19 cellular contexts compared by ENCODE assay signal in genomic region chr9:104269996-104270963, GRCh38.
"Had no signal": no experiment of that assay in that cellular context is flagged by ENCODE, and none has a peak within 500 bp of the region (broad histone marks: within the 10 kb centered on the region; RNA-seq: fewer than 3 reads in every experiment).

No MANE protein-coding gene starts in this region.

- H3K4me3 Mint-ChIP-seq: activated CD4-positive, alpha-beta T cell treated with anti-CD3 and anti-CD28 coated beads, Interleukin-2, amount 10 ng/mL, durations not matched to agents 24 days and 14 days; activated CD8-positive, alpha-beta T cell treated with anti-CD3 and anti-CD28 coated beads, Interleukin-2, amount 10 ng/mL, durations not matched to agents 7 days and 5 days; brain; naive B cell; T-helper 2 cell treated with Interferon-gamma antibody and Interleukin-4, amounts not matched to agents 5 μg/mL and 100 μg/mL, for 36 hours; type B pancreatic cell had no signal

- H3K9me3 Mint-ChIP-seq: activated CD4-positive, alpha-beta T cell treated with anti-CD3 and anti-CD28 coated beads, Interleukin-2, amount 10 ng/mL, durations not matched to agents 24 days and 14 days; brain; T-helper 2 cell treated with Interferon-gamma antibody and Interleukin-4, amounts not matched to agents 5 μg/mL and 100 μg/mL, for 36 hours; type B pancreatic cell had no signal

- H3K4me1 ChIP-seq: colonic mucosa, esophagus muscularis mucosa had no signal

- H3K4me3 ChIP-seq: colonic mucosa, esophagus muscularis mucosa had no signal

- H3K27me3 Mint-ChIP-seq: activated CD4-positive, alpha-beta T cell treated with anti-CD3 and anti-CD28 coated beads, Interleukin-2, amount 10 ng/mL, durations not matched to agents 24 days and 14 days; brain; naive B cell; type B pancreatic cell had no signal

- H3K27ac Mint-ChIP-seq: activated CD4-positive, alpha-beta T cell treated with anti-CD3 and anti-CD28 coated beads, Interleukin-2, amount 10 ng/mL, durations not matched to agents 24 days and 14 days; activated CD8-positive, alpha-beta T cell treated with anti-CD3 and anti-CD28 coated beads, Interleukin-2, amount 10 ng/mL, durations not matched to agents 7 days and 5 days; activated naive CD4-positive, alpha-beta T cell treated with anti-CD3 and anti-CD28 coated beads, Interleukin-2, amount 50 U/mL, for 72 hours; brain; naive B cell; T-helper 2 cell treated with Interferon-gamma antibody and Interleukin-4, amounts not matched to agents 5 μg/mL and 100 μg/mL, for 36 hours; type B pancreatic cell had no signal

- H3K4me1 Mint-ChIP-seq: activated CD4-positive, alpha-beta T cell treated with anti-CD3 and anti-CD28 coated beads, Interleukin-2, amount 10 ng/mL, durations not matched to agents 24 days and 14 days; brain; naive B cell had no signal

- H3K36me3 ChIP-seq: colonic mucosa, esophagus muscularis mucosa had no signal

- H3K27ac ChIP-seq: colonic mucosa, esophagus muscularis mucosa had no signal

- H3K27me3 ChIP-seq: colonic mucosa, esophagus muscularis mucosa had no signal

- DNase-seq: activated CD4-positive, alpha-beta T cell treated with anti-CD3 and anti-CD28 coated beads, Interleukin-2, amount 10 ng/mL, durations not matched to agents 24 days and 14 days; activated CD4-positive, CD25-positive, alpha-beta regulatory T cell; activated CD8-positive, alpha-beta memory T cell treated with anti-CD3 and anti-CD28 coated beads, Interleukin-2, amount 50 U/mL, for 4 hours; activated CD8-positive, alpha-beta T cell treated with anti-CD3 and anti-CD28 coated beads, Interleukin-2, amount 10 ng/mL, durations not matched to agents 7 days and 5 days; activated gamma-delta T cell; activated T-cell treated with anti-CD3 and anti-CD28 coated beads, Interleukin-2, amount 50 U/mL, for 48 hours; central memory CD4-positive, alpha-beta T cell; colonic mucosa; hippocampal formation; naive B cell; posterior cingulate gyrus; stimulated activated CD4-positive, alpha-beta T cell treated with anti-CD3 and anti-CD28 coated beads, Interleukin-15, amount 100 ng/mL, for 24 hours; stimulated activated CD4-positive, alpha-beta T cell treated with anti-CD3 and anti-CD28 coated beads, Interleukin-4, amount 100 ng/mL, for 1 hour; stimulated activated naive CD4-positive, alpha-beta T cell treated with Interleukin-2 at 50 U/mL for 16 hours had no signal

- ATAC-seq: activated CD8-positive, alpha-beta T cell treated with anti-CD3 and anti-CD28 coated beads, Interleukin-2, amount 10 ng/mL, durations not matched to agents 7 days and 5 days; activated naive CD4-positive, alpha-beta T cell treated with anti-CD3 and anti-CD28 coated beads, Interleukin-2, amount 50 U/mL, for 72 hours had no signal

- H3K9me3 ChIP-seq: colonic mucosa, esophagus muscularis mucosa had no signal

- H3K36me3 Mint-ChIP-seq: activated naive CD4-positive, alpha-beta T cell treated with anti-CD3 and anti-CD28 coated beads, Interleukin-2, amount 50 U/mL, for 72 hours; brain; naive B cell; type B pancreatic cell had no signal
